ENCODE assay signal across 1 cellular context in genomic region chr20:17866234-17867001, GRCh38.
A peak's percentile ranks its signal among the peaks of the same experiment; 100 is the strongest.
TF ChIP-seq lines count a peak whose summit lies in the region.

No MANE protein-coding gene starts in this region.

TF ChIP-seq in K562, 482 proteins besides CTCF, POLR2A, EP300 and RAD21 (continued from another document):
- TF ChIP-seq C11orf30 (IDR thresholded peaks at IDR 0.05; ENCODE audit: low read depth): no peak
- no peak for TF ChIP-seq SP2 (IDR thresholded peaks at IDR 0.05; ENCODE audit: extremely low read depth, low read depth, low read length, poor library complexity, severe bottlenecking)
- TF ChIP-seq RBM25 (IDR thresholded peaks at IDR 0.05; ENCODE audit: low read depth, low read length, severe bottlenecking): peak; percentile 30
- TF ChIP-seq HNRNPK (IDR thresholded peaks at IDR 0.05; ENCODE audit: low read depth, low read length, poor library complexity, severe bottlenecking): no peak
TF ChIP-seq in K562: peak in this region for 2.
